ENCODE assay signal across 1 cellular context in genomic region chr4:139656614-139657486, GRCh38.
A peak's percentile ranks its signal among the peaks of the same experiment; 100 is the strongest.
TF ChIP-seq lines count a peak whose summit lies in the region.

No MANE protein-coding gene starts in this region.

TF ChIP-seq in K562, 482 proteins besides CTCF, POLR2A, EP300 and RAD21 (continued from another document):
- TF ChIP-seq ZBTB5 (IDR thresholded peaks at IDR 0.05) (no peak), RBM17 (IDR thresholded peaks at IDR 0.05; ENCODE audit: borderline replicate concordance, low read depth, low read length) (no peak), CTCFL (IDR thresholded peaks at IDR 0.05; ENCODE audit: borderline replicate concordance, insufficient read depth, low read depth, low read length, poor library complexity, severe bottlenecking) (peak; percentile 85), ZNF639 (CRISPR knock-in tag; conservative IDR thresholded peaks at IDR 0.05 in 1 of 2, IDR thresholded peaks at IDR 0.05 in 1 of 2) (no peak), TFAP4 (CRISPR knock-in tag; IDR thresholded peaks at IDR 0.05; ENCODE audit: borderline replicate concordance) (no peak), ZEB2 (IDR thresholded peaks at IDR 0.05) (no peak), PHF20 (IDR thresholded peaks at IDR 0.05; ENCODE audit: partially characterized antibody) (no peak), ZBTB7A (IDR thresholded peaks at IDR 0.05; ENCODE audit: borderline replicate concordance, control insufficient read depth, low read depth, low read length) (no peak), MAZ (CRISPR knock-in tag; conservative IDR thresholded peaks at IDR 0.05 in 1 of 2, IDR thresholded peaks at IDR 0.05 in 1 of 2) (0 out of 4 replicates have a peak, but pooled peaks of 1 of the 2 experiments have one; percentile 32), ETV5 (CRISPR knock-in tag; IDR thresholded peaks at IDR 0.05; ENCODE audit: low read depth) (no peak), PHF21A (IDR thresholded peaks at IDR 0.05; ENCODE audit: borderline replicate concordance, low read depth) (no peak), KLF16 (IDR thresholded peaks at IDR 0.05) (peak; percentile 57; the same call in 1 of the 2 replicates), RBM25 (IDR thresholded peaks at IDR 0.05; ENCODE audit: low read depth, low read length, severe bottlenecking) (no peak), ARID3B (CRISPR knock-in tag; IDR thresholded peaks at IDR 0.05; ENCODE audit: borderline replicate concordance) (no peak), ZNF12 (CRISPR knock-in tag; IDR thresholded peaks at IDR 0.05) (no peak), RCOR1 (IDR thresholded peaks at IDR 0.05; ENCODE audit: borderline replicate concordance in 1 of 2, low read depth in 2 of 2, low read length in 2 of 2) (0 out of 4 replicates have a peak, but pooled peaks of 1 of the 2 experiments have one; percentile 28), ZBTB49 (CRISPR knock-in tag; IDR thresholded peaks at IDR 0.05; ENCODE audit: borderline replicate concordance) (no peak)
